ENCODE assay signal across 18 cellular contexts in genomic region chr16:49849709-49850108, GRCh38. TPM values are rescaled to one million over a fixed set of nuclear protein-coding genes. Genes with fewer than 3 reads are reported as not detected.
DNase-seq lines count a peak whose midpoint lies in the region; TF ChIP-seq lines count a peak whose summit lies in the region.
"Had no signal": no experiment of that assay in that cellular context is flagged by ENCODE, and none has a peak within 500 bp of the region (broad histone marks: within the 10 kb centered on the region; RNA-seq: fewer than 3 reads in every experiment).

No MANE protein-coding gene starts in this region.

- no peaks in the 10 kb centered on the region for H3K36me3 ChIP-seq in H7 (replicated peaks; ENCODE audit: control insufficient read depth, insufficient read depth, low read length)

- DNase-seq in NCI-H1417 (lab: John Stamatoyannopoulos, UW), result peak in 2 of 3 experiments; percentile 12 to 46
- DNase-seq in NCI-H1417 treated with DMSO at 0.1 percent for 48 hours (lab: John Stamatoyannopoulos, UW), result no peak
- DNase-seq in NCI-H748 treated with DMSO at 0.1 percent for 48 hours (lab: John Stamatoyannopoulos, UW), result peak; percentile 55
- DNase-seq in nephron progenitor cell, result no peak
- DNase-seq in type B pancreatic cell (ENCODE audit: extremely low spot score, unreplicated experiment), result no peak
- DNase-seq in H7, result no peak
- no peak for DNase-seq in SK-N-DZ (ENCODE audit: low spot score)
- no peak for DNase-seq in GM19240 (ENCODE audit: insufficient read length, low spot score)
- DNase-seq: 8988T; CD4-positive, CD25-positive, alpha-beta regulatory T cell; GF-D8; GOT3; Karpas-422; NCI-H2107; NCI-H526 treated with DMSO at 0.1 percent for 48 hours had no signal

- H3K4me1 Mint-ChIP-seq in nephron progenitor cell (peaks cover 81% of the 10 kb centered on the region), type B pancreatic cell (ENCODE audit: unreplicated experiment) (peaks cover 70% of the 10 kb centered on the region)
- H3K4me1 Mint-ChIP-seq: IgD-negative memory B cell had no signal

- no peak for TF ChIP-seq CTCF in nephron progenitor cell (IDR thresholded peaks at IDR 0.05)
- no peak for TF ChIP-seq CTCF in type B pancreatic cell (conservative IDR thresholded peaks at IDR 0.05)

- H3K27me3 Mint-ChIP-seq in nephron progenitor cell (ENCODE audit: low read depth, poor library complexity) (no peaks in the 10 kb centered on the region), type B pancreatic cell (peaks cover 8% of the 10 kb centered on the region)

- no peaks in the 10 kb centered on the region for H3K27me3 ChIP-seq in H7 (ENCODE audit: control insufficient read depth, insufficient read depth, low read length)

- peak overlapping the region; percentile 51 for H3K4me3 Mint-ChIP-seq in nephron progenitor cell
- peak overlapping the region; percentile 42 for H3K4me3 Mint-ChIP-seq in type B pancreatic cell
- H3K4me3 Mint-ChIP-seq: CD4-positive, CD25-positive, alpha-beta regulatory T cell; IgD-negative memory B cell had no signal

- no peak overlapping the region for H3K27ac Mint-ChIP-seq in nephron progenitor cell
- H3K27ac Mint-ChIP-seq in type B pancreatic cell, result peak overlapping the region; percentile 7
- H3K27ac Mint-ChIP-seq: CD4-positive, CD25-positive, alpha-beta regulatory T cell; IgD-negative memory B cell had no signal

- H3K9me3 Mint-ChIP-seq in nephron progenitor cell (no peaks in the 10 kb centered on the region), type B pancreatic cell (no peaks in the 10 kb centered on the region)
- H3K9me3 Mint-ChIP-seq: CD4-positive, CD25-positive, alpha-beta regulatory T cell had no signal

- H3K36me3 Mint-ChIP-seq in nephron progenitor cell (ENCODE audit: low read depth) (peaks cover 8% of the 10 kb centered on the region), type B pancreatic cell (peaks cover 9% of the 10 kb centered on the region)
- H3K36me3 Mint-ChIP-seq: CD4-positive, CD25-positive, alpha-beta regulatory T cell had no signal

- H3K4me3 ChIP-seq in H7 (ENCODE audit: insufficient read depth, low read depth, low read length), result no peak overlapping the region
- H3K4me3 ChIP-seq: SK-N-MC had no signal

RNA-seq across cellular contexts. Expression of gene ZNF423, which starts 6.2 kb away (rescaled TPM):
- 6.1 and 72.6 TPM in 2 replicates for total RNA-seq in type B pancreatic cell (ENCODE audit: low replicate concordance)
- 42.9 and 43.6 TPM in 2 replicates for total RNA-seq in H7 (2014; rRNA removed; shearing (Covaris generic))
- polyA plus RNA-seq in SK-N-DZ (2014; cell fraction: cytosol; rRNA removed), result 4.8 and 5.4 TPM in 2 replicates
- 1.7 and 2.6 TPM in 2 replicates for polyA plus RNA-seq in SK-N-DZ (2014; cell fraction: nucleus; rRNA removed)
- total RNA-seq: MCF 10A had no signal
- polyA plus RNA-seq: CD4-positive, CD25-positive, alpha-beta regulatory T cell; IgD-negative memory B cell had no signal

Comparison
In these comparisons a context has a peak if more than half of its experiments do, and no peak if none do; other contexts are left out.
1. DNase-seq: peak in NCI-H1417 (2 of 3) and NCI-H748 treated with DMSO at 0.1 percent for 48 hours (single experiment); none in NCI-H1417 treated with DMSO at 0.1 percent for 48 hours (single experiment), nephron progenitor cell (single experiment), type B pancreatic cell (single experiment), H7 (single experiment), SK-N-DZ (single experiment) and GM19240 (single experiment).